ENCODE assay signal across 14 cellular contexts in the genomic region with DNA sequence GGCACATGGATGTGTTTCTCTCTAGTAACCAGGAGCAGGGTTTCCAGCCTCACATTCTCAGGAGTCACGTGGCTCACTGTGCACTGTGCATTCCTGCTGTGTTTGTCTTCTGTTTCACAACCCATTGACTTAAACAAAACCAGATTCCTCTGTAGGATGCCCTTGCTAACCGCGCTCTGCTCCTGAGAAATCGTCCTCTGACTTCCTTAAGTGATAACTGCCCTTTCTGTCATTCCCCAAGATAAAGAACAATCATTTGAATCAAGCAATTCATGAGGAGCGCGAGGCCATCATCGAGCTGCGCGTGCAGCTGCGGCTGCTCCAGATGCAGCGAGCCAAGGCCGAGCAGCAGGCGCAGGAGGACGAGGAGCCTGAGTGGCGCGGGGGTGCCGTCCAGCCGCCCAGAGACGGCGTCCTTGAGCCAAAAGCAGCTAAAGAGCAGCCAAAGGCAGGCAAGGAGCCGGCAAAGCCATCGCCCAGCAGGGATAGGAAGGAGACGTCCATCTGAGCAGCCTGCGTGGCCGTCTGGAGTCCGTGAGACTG.
A peak's percentile ranks its signal among the peaks of the same experiment; 100 is the strongest.
DNase-seq lines count a peak whose midpoint lies in the region; ATAC-seq and TF ChIP-seq lines count a peak whose summit lies in the region.
"Had no signal": no experiment of that assay in that cellular context is flagged by ENCODE, and none has a peak within 500 bp of the region (broad histone marks: within the 10 kb centered on the region; RNA-seq: fewer than 3 reads in every experiment).

No MANE protein-coding gene starts in this region.

- no peaks in the 10 kb centered on the region for H3K79me2 ChIP-seq in osteoblast (ENCODE audit: insufficient read depth, low read length)

- no peaks in the 10 kb centered on the region for H4K20me1 ChIP-seq in osteoblast (ENCODE audit: insufficient read depth, low read length)

- ATAC-seq in GM21737 (IDR thresholded peaks at IDR 0.05; ENCODE audit: unreplicated experiment): no peak

- peaks cover 28% of the 10 kb centered on the region for H3K4me1 ChIP-seq in osteoblast (ENCODE audit: insufficient read depth, low read length)
- H3K4me1 ChIP-seq: gastrocnemius medialis had no signal

- no peak overlapping the region for H3K9ac ChIP-seq in SK-N-MC (ENCODE audit: insufficient read length)

- H2AFZ ChIP-seq in osteoblast (ENCODE audit: low read length): no peak overlapping the region

- DNase-seq in AG08396 (ENCODE audit: low spot score) (peak; percentile 87), SK-N-MC (ENCODE audit: low read depth, low spot score) (peak; percentile 68), fibroblast of mammary gland (ENCODE audit: low read depth) (peak; percentile 98), osteoblast (ENCODE audit: insufficient read length, low spot score, missing footprints) (peak; percentile 97), DMS79 treated with DMSO at 0.1 percent for 48 hours (lab: John Stamatoyannopoulos, UW) (no peak), NCI-H510A treated with DMSO at 0.1 percent for 48 hours (lab: John Stamatoyannopoulos, UW) (no peak), A172 (ENCODE audit: low spot score) (no peak)
- DNase-seq: activated gamma-delta T cell treated with Interleukin-2 at 50 U/mL for 16 hours; gastrocnemius medialis; H9; NCI-H446; stimulated activated CD8-positive, alpha-beta memory T cell treated with anti-CD3 and anti-CD28 coated beads, Interleukin-4, amount 100 ng/mL, for 48 hours; T1000 had no signal

- peak overlapping the region; percentile 21 for H3K4me2 ChIP-seq in osteoblast (ENCODE audit: insufficient read depth, low read length)

- H3K27me3 ChIP-seq in osteoblast (ENCODE audit: insufficient read depth, low read length): no peaks in the 10 kb centered on the region
- H3K27me3 ChIP-seq: gastrocnemius medialis had no signal

- no peaks in the 10 kb centered on the region for H3K9me3 ChIP-seq in SK-N-MC (ENCODE audit: low read depth, low read length)
- no peaks in the 10 kb centered on the region for H3K9me3 ChIP-seq in osteoblast (ENCODE audit: low read depth, low read length)
- H3K9me3 ChIP-seq: gastrocnemius medialis had no signal

- peak overlapping the region; percentile 66 for H3K27ac ChIP-seq in SK-N-MC
- H3K27ac ChIP-seq in osteoblast (ENCODE audit: low read depth, low read length): peak overlapping the region; percentile 56
- H3K27ac ChIP-seq: gastrocnemius medialis had no signal

- TF ChIP-seq CTCF in fibroblast of mammary gland (conservative IDR thresholded peaks at IDR 0.05; ENCODE audit: control insufficient read depth, insufficient read depth, low read depth, low read length) (no peak), osteoblast (IDR thresholded peaks at IDR 0.05; ENCODE audit: extremely low read depth, low read depth, low read length) (no peak)

- H3K4me3 ChIP-seq in SK-N-MC (no peak overlapping the region), fibroblast of mammary gland (ENCODE audit: control insufficient read depth, low read depth, low read length) (peak overlapping the region; percentile 33), osteoblast (ENCODE audit: insufficient read depth, low read length) (peak overlapping the region; percentile 11)
- H3K4me3 ChIP-seq: gastrocnemius medialis had no signal

- peaks cover 25% of the 10 kb centered on the region for H3K36me3 ChIP-seq in SK-N-MC (ENCODE audit: insufficient read depth, low read length)
- peaks cover 37% of the 10 kb centered on the region for H3K36me3 ChIP-seq in osteoblast (ENCODE audit: insufficient read depth, low read length)

Comparison
In these comparisons a context has a peak if more than half of its experiments do, and no peak if none do; other contexts are left out.
1. DNase-seq: peak in AG08396 (single experiment), SK-N-MC (single experiment), fibroblast of mammary gland (single experiment) and osteoblast (single experiment); none in DMS79 treated with DMSO at 0.1 percent for 48 hours (single experiment), NCI-H510A treated with DMSO at 0.1 percent for 48 hours (single experiment) and A172 (single experiment).